In the genomic region with DNA sequence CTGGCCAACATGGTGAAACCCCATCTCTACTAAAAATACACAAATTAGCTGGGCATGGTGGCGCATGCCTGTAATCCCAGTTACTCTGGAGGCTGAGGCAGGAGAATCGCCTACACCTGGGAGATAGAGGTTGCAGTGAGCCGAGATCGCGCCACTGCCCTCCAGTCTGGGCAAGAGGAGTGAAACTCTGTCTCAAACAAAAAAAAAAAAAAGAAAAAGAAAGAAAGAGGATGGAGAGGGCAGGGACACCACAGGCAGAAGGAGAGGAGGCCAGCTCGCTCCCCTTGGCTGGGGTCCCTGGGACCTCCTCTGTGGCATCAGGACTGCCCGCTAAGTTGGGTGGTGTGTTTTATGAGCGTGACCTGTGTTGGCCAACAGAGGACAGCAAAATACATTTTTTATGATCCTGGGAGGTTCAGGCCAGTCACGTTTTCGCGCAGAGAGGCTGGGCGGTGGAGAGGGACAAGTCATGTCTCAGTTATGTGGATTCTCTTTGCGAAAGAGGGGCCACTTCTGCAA, we compare ENCODE assay signal across 8 cellular contexts.
DNase-seq lines count a peak whose midpoint lies in the region; ATAC-seq and TF ChIP-seq lines count a peak whose summit lies in the region.

No MANE protein-coding gene starts in this region.

- no peak overlapping the region for H3K4me3 ChIP-seq in fibroblast of the aortic adventitia (ENCODE audit: low read depth, low read length)

- no peaks in the 10 kb centered on the region for H3K9me3 Mint-ChIP-seq in activated CD8-positive, alpha-beta T cell treated with anti-CD3 and anti-CD28 coated beads, Interleukin-2, amount 10 ng/mL, durations not matched to agents 7 days and 5 days (ENCODE audit: insufficient read depth)
- no peaks in the 10 kb centered on the region for H3K9me3 Mint-ChIP-seq in natural killer cell treated with Interleukin-12 subunit alpha and Interleukin-12 subunit beta and Interleukin-15 and Interleukin-18, amount 100 ng/mL, for 72 hours

- no peaks in the 10 kb centered on the region for H3K36me3 Mint-ChIP-seq in activated CD8-positive, alpha-beta T cell treated with anti-CD3 and anti-CD28 coated beads, Interleukin-2, amount 10 ng/mL, durations not matched to agents 7 days and 5 days (ENCODE audit: low read depth)
- no peaks in the 10 kb centered on the region for H3K36me3 Mint-ChIP-seq in natural killer cell treated with Interleukin-12 subunit alpha and Interleukin-12 subunit beta and Interleukin-15 and Interleukin-18, amount 100 ng/mL, for 72 hours

- ATAC-seq in HG02938 (IDR thresholded peaks at IDR 0.05; ENCODE audit: unreplicated experiment), result peak; percentile 60
- peak; percentile 54 for ATAC-seq in activated CD8-positive, alpha-beta T cell treated with anti-CD3 and anti-CD28 coated beads, Interleukin-2, amount 10 ng/mL, durations not matched to agents 7 days and 5 days
- no peak for ATAC-seq in natural killer cell treated with Interleukin-12 subunit alpha and Interleukin-12 subunit beta and Interleukin-15 and Interleukin-18, amount 100 ng/mL, for 72 hours

- CTCF ChIA-PET in activated CD8-positive, alpha-beta T cell treated with anti-CD3 and anti-CD28 coated beads, Interleukin-2, amount 10 ng/mL, durations not matched to agents 7 days and 5 days (lab: Charles Lee), result interaction anchor here (2.1 to 2.2 kb wide), 2 partner anchors 15 to 228 kb away, joined by 8 to 9 read pairs; no protein-coding TSS in a partner anchor

- peaks cover 20% of the 10 kb centered on the region for H3K27me3 Mint-ChIP-seq in activated CD8-positive, alpha-beta T cell treated with anti-CD3 and anti-CD28 coated beads, Interleukin-2, amount 10 ng/mL, durations not matched to agents 7 days and 5 days (ENCODE audit: low read depth)
- H3K27me3 Mint-ChIP-seq in natural killer cell treated with Interleukin-12 subunit alpha and Interleukin-12 subunit beta and Interleukin-15 and Interleukin-18, amount 100 ng/mL, for 72 hours, result peaks cover 21 to 23% of the 10 kb centered on the region in 2 donors

- peak overlapping the region; percentile 6 for H3K27ac Mint-ChIP-seq in activated CD8-positive, alpha-beta T cell treated with anti-CD3 and anti-CD28 coated beads, Interleukin-2, amount 10 ng/mL, durations not matched to agents 7 days and 5 days
- no peak overlapping the region for H3K27ac Mint-ChIP-seq in natural killer cell treated with Interleukin-12 subunit alpha and Interleukin-12 subunit beta and Interleukin-15 and Interleukin-18, amount 100 ng/mL, for 72 hours

- peak; percentile 73 for TF ChIP-seq CTCF in fibroblast of the aortic adventitia (IDR thresholded peaks at IDR 0.05; ENCODE audit: insufficient read depth, low read length)

- peaks cover 12% of the 10 kb centered on the region for H3K4me1 Mint-ChIP-seq in activated CD8-positive, alpha-beta T cell treated with anti-CD3 and anti-CD28 coated beads, Interleukin-2, amount 10 ng/mL, durations not matched to agents 7 days and 5 days (ENCODE audit: low read depth)
- H3K4me1 Mint-ChIP-seq in natural killer cell treated with Interleukin-12 subunit alpha and Interleukin-12 subunit beta and Interleukin-15 and Interleukin-18, amount 100 ng/mL, for 72 hours (ENCODE audit: low read depth in 2 of 2), result peaks cover 7 to 10% of the 10 kb centered on the region in 2 donors

- DNase-seq in NCI-H1436 (lab: John Stamatoyannopoulos, UW) (peak; percentile 49), NCI-H1436 treated with DMSO at 0.1 percent for 48 hours (lab: John Stamatoyannopoulos, UW) (no peak), NCI-H345 treated with DMSO at 0.1 percent for 48 hours (lab: John Stamatoyannopoulos, UW; ENCODE audit: unreplicated experiment) (peak; percentile 30), fibroblast of the aortic adventitia (ENCODE audit: low read depth) (peak; percentile 87)
- peak; percentile 59 for DNase-seq in activated CD8-positive, alpha-beta T cell treated with anti-CD3 and anti-CD28 coated beads, Interleukin-2, amount 10 ng/mL, durations not matched to agents 7 days and 5 days
- DNase-seq in natural killer cell treated with Interleukin-12 subunit alpha and Interleukin-12 subunit beta and Interleukin-15 and Interleukin-18, amount 100 ng/mL, for 72 hours (ENCODE audit: low spot score), result no peak
- no peak for DNase-seq in effector CD8-positive, alpha-beta T cell (lab: John Stamatoyannopoulos, UW)

- POLR2A ChIA-PET in activated CD8-positive, alpha-beta T cell treated with anti-CD3 and anti-CD28 coated beads, Interleukin-2, amount 10 ng/mL, durations not matched to agents 7 days and 5 days (lab: Charles Lee), result no interaction called here

- peak overlapping the region; percentile 74 for H3K4me3 Mint-ChIP-seq in activated CD8-positive, alpha-beta T cell treated with anti-CD3 and anti-CD28 coated beads, Interleukin-2, amount 10 ng/mL, durations not matched to agents 7 days and 5 days
- peak overlapping the region; percentile 83 for H3K4me3 Mint-ChIP-seq in natural killer cell treated with Interleukin-12 subunit alpha and Interleukin-12 subunit beta and Interleukin-15 and Interleukin-18, amount 100 ng/mL, for 72 hours

Comparison
In these comparisons a context has a peak if more than half of its experiments do, and no peak if none do; other contexts are left out.
1. DNase-seq: peak in NCI-H1436 (single experiment), NCI-H345 treated with DMSO at 0.1 percent for 48 hours (single experiment), activated CD8-positive, alpha-beta T cell treated with anti-CD3 and anti-CD28 coated beads, Interleukin-2, amount 10 ng/mL, durations not matched to agents 7 days and 5 days (single experiment) and fibroblast of the aortic adventitia (single experiment); none in NCI-H1436 treated with DMSO at 0.1 percent for 48 hours (single experiment), natural killer cell treated with Interleukin-12 subunit alpha and Interleukin-12 subunit beta and Interleukin-15 and Interleukin-18, amount 100 ng/mL, for 72 hours (single experiment) and effector CD8-positive, alpha-beta T cell (single experiment).
2. ATAC-seq: peak in HG02938 (single experiment) and activated CD8-positive, alpha-beta T cell treated with anti-CD3 and anti-CD28 coated beads, Interleukin-2, amount 10 ng/mL, durations not matched to agents 7 days and 5 days (single experiment); none in natural killer cell treated with Interleukin-12 subunit alpha and Interleukin-12 subunit beta and Interleukin-15 and Interleukin-18, amount 100 ng/mL, for 72 hours (0 of 2).